Comparison of ENCODE assay signal across 11 cellular contexts in genomic region chr2:172088245-172089004, GRCh38. TPM values are rescaled to one million over a fixed set of nuclear protein-coding genes. Genes with fewer than 3 reads are reported as not detected.
DNase-seq lines count a peak whose midpoint lies in the region; ATAC-seq, FAIRE-seq and TF ChIP-seq lines count a peak whose summit lies in the region.
"Had no signal": no experiment of that assay in that cellular context is flagged by ENCODE, and none has a peak within 500 bp of the region (broad histone marks: within the 10 kb centered on the region; RNA-seq: fewer than 3 reads in every experiment).

No MANE protein-coding gene starts in this region.

- no peak for TF ChIP-seq RAD21 in HepG2 (CRISPR knock-in tag; IDR thresholded peaks at IDR 0.05)

- H3K27me3 Mint-ChIP-seq in activated T-helper 1 cell treated with anti-CD3 and anti-CD28 coated beads, Interleukin-12 subunit alpha, Interleukin-12 subunit beta, Interleukin-2, Interleukin-4 antibody, amounts not matched to agents 30 ng/mL and 10 ng/mL and 1 ng/mL, durations not matched to agents 14 hours and 24 hours and 36 hours (ENCODE audit: insufficient read depth): peaks cover 91% of the 10 kb centered on the region
- H3K27me3 Mint-ChIP-seq in type B pancreatic cell: peaks cover 99% of the 10 kb centered on the region

- intact Hi-C loops in HepG2 (cut with micrococcal nuclease; ENCODE audit: unreplicated experiment) (loop anchor here (5.0 kb wide), 1 partner anchor 36 kb away; no protein-coding TSS in a partner anchor), right lobe of liver (cut with DNase I) (no loop called here), kidney (cut with DNase I) (no loop called here)
- intact Hi-C loops in activated T-helper 1 cell treated with anti-CD3 and anti-CD28 coated beads, Interleukin-12 subunit alpha, Interleukin-12 subunit beta, Interleukin-2, Interleukin-4 antibody, amounts not matched to agents 30 ng/mL and 10 ng/mL and 1 ng/mL, durations not matched to agents 14 hours and 24 hours and 36 hours (cut with micrococcal nuclease): loop anchor here (5.0 kb wide), 1 partner anchor 381 kb away; no protein-coding TSS in a partner anchor

- H3K36me3 Mint-ChIP-seq in activated T-helper 1 cell treated with anti-CD3 and anti-CD28 coated beads, Interleukin-12 subunit alpha, Interleukin-12 subunit beta, Interleukin-2, Interleukin-4 antibody, amounts not matched to agents 30 ng/mL and 10 ng/mL and 1 ng/mL, durations not matched to agents 14 hours and 24 hours and 36 hours (ENCODE audit: low read depth): peaks cover 1% of the 10 kb centered on the region
- peaks cover 3% of the 10 kb centered on the region for H3K36me3 Mint-ChIP-seq in type B pancreatic cell

- POLR2A ChIA-PET in HepG2 (lab: Yijun Ruan, JAX): interaction anchor here (0.9 to 1.4 kb wide), 2 partner anchors 11 to 15 kb away, joined by 4 read pairs; partner anchors contain the start of gene DLX2

- no peaks in the 10 kb centered on the region for H3K79me2 ChIP-seq in HepG2 (ENCODE audit: insufficient read depth, low read length)

- H3K4me2 ChIP-seq in HepG2 (ENCODE audit: low read depth, low read length): peak overlapping the region; percentile 21; the same call in 1 of the 2 replicates

- WGBS in HepG2 (ENCODE audit: low lambda C conversion rate): 44% methylated on average over 37 of the region's 37 CpGs
- 5% methylated on average over 34 of the region's 37 CpGs for WGBS in right lobe of liver (ENCODE audit: insufficient coverage, low coverage, low lambda C conversion rate, missing lambda C conversion rate)

- H3K9me3 Mint-ChIP-seq in activated T-helper 1 cell treated with anti-CD3 and anti-CD28 coated beads, Interleukin-12 subunit alpha, Interleukin-12 subunit beta, Interleukin-2, Interleukin-4 antibody, amounts not matched to agents 30 ng/mL and 10 ng/mL and 1 ng/mL, durations not matched to agents 14 hours and 24 hours and 36 hours: no peaks in the 10 kb centered on the region
- H3K9me3 Mint-ChIP-seq in type B pancreatic cell: no peaks in the 10 kb centered on the region

- CTCF ChIA-PET in HepG2 (lab: Yijun Ruan, JAX; ENCODE audit: low intra/inter-chr PET ratio, low total read pairs): no interaction called here

- no peak for ATAC-seq in HepG2
- no peak for ATAC-seq in right lobe of liver
- ATAC-seq in HG03520 (IDR thresholded peaks at IDR 0.05; ENCODE audit: unreplicated experiment): no peak

- H3K4me3 Mint-ChIP-seq in activated T-helper 1 cell treated with anti-CD3 and anti-CD28 coated beads, Interleukin-12 subunit alpha, Interleukin-12 subunit beta, Interleukin-2, Interleukin-4 antibody, amounts not matched to agents 30 ng/mL and 10 ng/mL and 1 ng/mL, durations not matched to agents 14 hours and 24 hours and 36 hours: no peak overlapping the region
- peak overlapping the region; percentile 92 for H3K4me3 Mint-ChIP-seq in type B pancreatic cell

- H3K4me1 ChIP-seq in HepG2 (ENCODE audit: insufficient read depth, low read length) (peaks cover 57% of the 10 kb centered on the region), right lobe of liver (peaks cover 0 to 27% (median 5%) of the 10 kb centered on the region in 4 donors), kidney (ENCODE audit: control insufficient read depth in 1 of 2, insufficient read depth in 1 of 2, low read depth in 1 of 2, low read length in 2 of 2) (peaks cover 0 to 18% of the 10 kb centered on the region in 2 donors)

- no peak overlapping the region for H2AFZ ChIP-seq in HepG2 (ENCODE audit: low read length)

- peaks cover 49% of the 10 kb centered on the region for H3K4me1 Mint-ChIP-seq in activated T-helper 1 cell treated with anti-CD3 and anti-CD28 coated beads, Interleukin-12 subunit alpha, Interleukin-12 subunit beta, Interleukin-2, Interleukin-4 antibody, amounts not matched to agents 30 ng/mL and 10 ng/mL and 1 ng/mL, durations not matched to agents 14 hours and 24 hours and 36 hours (ENCODE audit: low read depth)
- peaks cover 24% of the 10 kb centered on the region for H3K4me1 Mint-ChIP-seq in type B pancreatic cell (ENCODE audit: unreplicated experiment)

- H3K27ac Mint-ChIP-seq in activated T-helper 1 cell treated with anti-CD3 and anti-CD28 coated beads, Interleukin-12 subunit alpha, Interleukin-12 subunit beta, Interleukin-2, Interleukin-4 antibody, amounts not matched to agents 30 ng/mL and 10 ng/mL and 1 ng/mL, durations not matched to agents 14 hours and 24 hours and 36 hours: peak overlapping the region; percentile 92
- peak overlapping the region; percentile 43 for H3K27ac Mint-ChIP-seq in type B pancreatic cell

- no peak for TF ChIP-seq POLR2A in HepG2 (IDR thresholded peaks at IDR 0.05; ENCODE audit: insufficient read depth in 1 of 2, low read depth in 2 of 2, low read length in 2 of 2)
- TF ChIP-seq POLR2A in right lobe of liver (IDR thresholded peaks at IDR 0.05): no peak

- H3K4me3 ChIP-seq in HepG2 (replicated peaks in 1 of 3; ENCODE audit: insufficient read depth in 1 of 3, low read depth in 2 of 3, low read length in 3 of 3) (no peak overlapping the region), right lobe of liver (no peak overlapping the region), kidney (ENCODE audit: low read length in 2 of 2) (no peak overlapping the region)

- peaks cover 5% of the 10 kb centered on the region; the same call in 1 of the 2 replicates for H4K20me1 ChIP-seq in HepG2 (ENCODE audit: insufficient read depth, low read length)

- H3K9ac ChIP-seq in HepG2 (ENCODE audit: insufficient read depth, low read depth, low read length) (no peak overlapping the region), kidney (ENCODE audit: low read length in 2 of 2) (no peak overlapping the region)

- TF ChIP-seq EP300 in HepG2 (IDR thresholded peaks at IDR 0.05; ENCODE audit: low read depth in 2 of 2, low read length in 2 of 2) (no peak), HepG2 (CRISPR knock-in tag; IDR thresholded peaks at IDR 0.05; ENCODE audit: borderline replicate concordance) (no peak)

- H3K9me3 ChIP-seq in HepG2 (ENCODE audit: low read length): no peaks in the 10 kb centered on the region
- H3K9me3 ChIP-seq in right lobe of liver: no peaks in the 10 kb centered on the region
- H3K9me3 ChIP-seq in kidney (ENCODE audit: control insufficient read depth in 1 of 2, low read length in 2 of 2): peaks cover 0 to 9% of the 10 kb centered on the region in 2 donors

- H3K36me3 ChIP-seq in HepG2 (replicated peaks in 1 of 2; ENCODE audit: control insufficient read depth in 1 of 2, insufficient read depth in 2 of 2, low read length in 2 of 2) (no peaks in the 10 kb centered on the region), right lobe of liver (no peaks in the 10 kb centered on the region), kidney (ENCODE audit: control insufficient read depth in 1 of 2, insufficient read depth in 2 of 2, low read length in 2 of 2) (no peaks in the 10 kb centered on the region)

- no peak for TF ChIP-seq CTCF in HepG2 (CRISPR knock-in tag; IDR thresholded peaks at IDR 0.05)
- TF ChIP-seq CTCF in right lobe of liver (IDR thresholded peaks at IDR 0.05): no peak
- TF ChIP-seq CTCF in kidney (IDR thresholded peaks at IDR 0.05; ENCODE audit: borderline replicate concordance, extremely low read depth, insufficient read depth): no peak
- no peak for TF ChIP-seq CTCF in type B pancreatic cell (conservative IDR thresholded peaks at IDR 0.05)

- peaks cover 17 to 94% of the 10 kb centered on the region in 2 experiments; a peak in 4 of 5 replicates for H3K27me3 ChIP-seq in HepG2 (ENCODE audit: control insufficient read depth in 1 of 2, insufficient read depth in 2 of 2, low read length in 2 of 2)
- H3K27me3 ChIP-seq in right lobe of liver: peaks cover 57 to 94% of the 10 kb centered on the region in 2 donors

- no peak overlapping the region for H3K27ac ChIP-seq in HepG2 (ENCODE audit: extremely low read length, insufficient read depth, low read length)
- H3K27ac ChIP-seq in right lobe of liver: no peak overlapping the region
- H3K27ac ChIP-seq in kidney (ENCODE audit: low read depth in 2 of 2, low read length in 2 of 2): no peak overlapping the region

- in situ Hi-C loops in HepG2 (cut with HindIII; ENCODE audit: extremely low pct_ligation_motif_present, low pct_unique_long_range_greater_than_20kb): no loop called here

- FAIRE-seq in HepG2 (lab: Jason Lieb, UNC) (no peak), kidney (lab: Jason Lieb, UNC) (no peak)

- DNase-seq in HepG2 (ENCODE audit: low spot score) (no peak), right lobe of liver (no peak), kidney (peak; percentile 72), type B pancreatic cell (ENCODE audit: extremely low spot score, unreplicated experiment) (no peak), NCI-H524 treated with DMSO at 0.1 percent for 48 hours (lab: John Stamatoyannopoulos, UW) (no peak), HPDE6-E6E7 (ENCODE audit: extremely low spot score) (no peak)
- DNase-seq in activated T-helper 1 cell treated with anti-CD3 and anti-CD28 coated beads, Interleukin-12 subunit alpha, Interleukin-12 subunit beta, Interleukin-2, Interleukin-4 antibody, amounts not matched to agents 30 ng/mL and 10 ng/mL and 1 ng/mL, durations not matched to agents 14 hours and 24 hours and 36 hours (ENCODE audit: low spot score): no peak
- DNase-seq: activated CD4-positive, CD25-positive, alpha-beta regulatory T cell; NCI-H2171 treated with DMSO at 0.1 percent for 48 hours had no signal

- BruUV-seq in HepG2 (replicated peaks; lab: Mats Ljungman, UMichigan): no TSS peak

RNA-seq across cellular contexts. Expression of gene DLX1, which starts 3.1 kb away (rescaled TPM):
- 0.18 TPM in 1 of 2 replicates, not detected in the other for total RNA-seq in HepG2 (2016; rRNA removed; fragmentation: Illumina TruSeq; extraction: Trizol)
- total RNA-seq in HepG2 (2016; cell fraction: cytosol; rRNA removed; fragmentation: Illumina TruSeq; extraction: Trizol; ENCODE audit: low read depth): not detected in 2 replicates
- total RNA-seq in HepG2 (2016; cell fraction: insoluble cytoplasmic fraction; rRNA removed; fragmentation: Illumina TruSeq; extraction: Trizol): 0.13 and 0.52 TPM in 2 replicates
- 0.09 TPM in 1 of 2 replicates, not detected in the other for total RNA-seq in HepG2 (2016; cell fraction: membrane; rRNA removed; fragmentation: Illumina TruSeq; extraction: Trizol)
- total RNA-seq in HepG2 (2016; cell fraction: nucleus; rRNA removed; fragmentation: Illumina TruSeq; extraction: Trizol): 0.25 and 0.37 TPM in 2 replicates
- polyA plus RNA-seq in HepG2 (2011; rRNA removed): 0.69 and 0.86 TPM in 2 replicates
- polyA plus RNA-seq in HepG2 (2011; cell fraction: cytosol; rRNA removed): 0.40 and 0.47 TPM in 2 replicates
- polyA plus RNA-seq in HepG2 (2011; cell fraction: nucleus; rRNA removed): 3.0 and 3.7 TPM in 2 replicates
- 0.32 and 0.51 TPM in 2 replicates for polyA plus RNA-seq in HepG2 (2012)
- polyA plus RNA-seq in HepG2 (2016; cell fraction: cytosol; fragmentation: Illumina TruSeq; extraction: Trizol; ENCODE audit: low read depth): 0.19 TPM in 1 of 2 replicates, not detected in the other
- polyA plus RNA-seq in HepG2 (2016; cell fraction: insoluble cytoplasmic fraction; fragmentation: Illumina TruSeq; extraction: Trizol; ENCODE audit: low read depth): 0.27 and 0.41 TPM in 2 replicates
- polyA plus RNA-seq in HepG2 (2016; cell fraction: membrane; fragmentation: Illumina TruSeq; extraction: Trizol; ENCODE audit: low read depth): 0.09 and 0.16 TPM in 2 replicates
- polyA plus RNA-seq in HepG2 (2016; cell fraction: nucleus; fragmentation: Illumina TruSeq; extraction: Trizol; ENCODE audit: insufficient read depth, low read depth): 0.94 TPM in 1 of 2 replicates, not detected in the other
- polyA minus RNA-seq in HepG2 (2011; rRNA and poly(A)+ RNA removed; ENCODE audit: low replicate concordance): 0.89 and 1.8 TPM in 2 replicates
- 0.40 and 1.1 TPM in 2 replicates for polyA minus RNA-seq in HepG2 (2011; cell fraction: cytosol; rRNA and poly(A)+ RNA removed)
- polyA minus RNA-seq in HepG2 (2011; cell fraction: nucleus; rRNA and poly(A)+ RNA removed): 1.8 and 2.2 TPM in 2 replicates
- total RNA-seq in right lobe of liver: not detected
- total RNA-seq in activated T-helper 1 cell treated with anti-CD3 and anti-CD28 coated beads, Interleukin-12 subunit alpha, Interleukin-12 subunit beta, Interleukin-2, Interleukin-4 antibody, amounts not matched to agents 30 ng/mL and 10 ng/mL and 1 ng/mL, durations not matched to agents 14 hours and 24 hours and 36 hours: not detected in 2 replicates
- total RNA-seq in kidney: not detected
- polyA plus RNA-seq in kidney (ENCODE audit: insufficient read depth, low read depth, low replicate concordance): not detected
- 0.59 and 10.0 TPM in 2 replicates for total RNA-seq in type B pancreatic cell (ENCODE audit: low replicate concordance)

RNA-seq across cellular contexts. Expression of gene DLX2, which starts 14.3 kb away (rescaled TPM):
- 0.15 TPM in 1 of 2 replicates, not detected in the other for total RNA-seq in HepG2 (2016; rRNA removed; fragmentation: Illumina TruSeq; extraction: Trizol)
- 0.09 TPM in 1 of 2 replicates, not detected in the other for total RNA-seq in HepG2 (2016; cell fraction: cytosol; rRNA removed; fragmentation: Illumina TruSeq; extraction: Trizol; ENCODE audit: low read depth)
- total RNA-seq in HepG2 (2016; cell fraction: insoluble cytoplasmic fraction; rRNA removed; fragmentation: Illumina TruSeq; extraction: Trizol): 0.09 TPM in 1 of 2 replicates, not detected in the other
- total RNA-seq in HepG2 (2016; cell fraction: membrane; rRNA removed; fragmentation: Illumina TruSeq; extraction: Trizol): 0.06 and 0.17 TPM in 2 replicates
- total RNA-seq in HepG2 (2016; cell fraction: nucleus; rRNA removed; fragmentation: Illumina TruSeq; extraction: Trizol): not detected in 2 replicates
- 0.07 TPM in 2 replicates for polyA plus RNA-seq in HepG2 (2011; rRNA removed)
- 0.04 and 0.05 TPM in 2 replicates for polyA plus RNA-seq in HepG2 (2011; cell fraction: cytosol; rRNA removed)
- 0.29 and 0.59 TPM in 2 replicates for polyA plus RNA-seq in HepG2 (2011; cell fraction: nucleus; rRNA removed)
- 0.17 and 0.25 TPM in 2 replicates for polyA plus RNA-seq in HepG2 (2012)
- 0.07 and 0.12 TPM in 2 replicates for polyA plus RNA-seq in HepG2 (2016; cell fraction: cytosol; fragmentation: Illumina TruSeq; extraction: Trizol; ENCODE audit: low read depth)
- polyA plus RNA-seq in HepG2 (2016; cell fraction: insoluble cytoplasmic fraction; fragmentation: Illumina TruSeq; extraction: Trizol; ENCODE audit: low read depth): 0.25 and 0.37 TPM in 2 replicates
- 0.21 and 0.24 TPM in 2 replicates for polyA plus RNA-seq in HepG2 (2016; cell fraction: membrane; fragmentation: Illumina TruSeq; extraction: Trizol; ENCODE audit: low read depth)
- polyA plus RNA-seq in HepG2 (2016; cell fraction: nucleus; fragmentation: Illumina TruSeq; extraction: Trizol; ENCODE audit: insufficient read depth, low read depth): 0.36 and 0.59 TPM in 2 replicates
- 0.07 and 0.10 TPM in 2 replicates for polyA minus RNA-seq in HepG2 (2011; rRNA and poly(A)+ RNA removed; ENCODE audit: low replicate concordance)
- 0.20 and 0.44 TPM in 2 replicates for polyA minus RNA-seq in HepG2 (2011; cell fraction: cytosol; rRNA and poly(A)+ RNA removed)
- polyA minus RNA-seq in HepG2 (2011; cell fraction: nucleus; rRNA and poly(A)+ RNA removed): not detected in 2 replicates
- total RNA-seq in right lobe of liver: not detected
- total RNA-seq in activated T-helper 1 cell treated with anti-CD3 and anti-CD28 coated beads, Interleukin-12 subunit alpha, Interleukin-12 subunit beta, Interleukin-2, Interleukin-4 antibody, amounts not matched to agents 30 ng/mL and 10 ng/mL and 1 ng/mL, durations not matched to agents 14 hours and 24 hours and 36 hours: 0.20 TPM in 1 of 2 replicates, not detected in the other
- total RNA-seq in kidney: not detected
- polyA plus RNA-seq in kidney (ENCODE audit: insufficient read depth, low read depth, low replicate concordance): not detected
- total RNA-seq in type B pancreatic cell (ENCODE audit: low replicate concordance): 4.3 and 6.9 TPM in 2 replicates
- polyA plus RNA-seq: esophagus had no signal

Comparison
In these comparisons a context has a peak if more than half of its experiments do, and no peak if none do; other contexts are left out.
1. intact Hi-C loops: an anchor here in HepG2 (5.0 kb wide) and activated T-helper 1 cell treated with anti-CD3 and anti-CD28 coated beads, Interleukin-12 subunit alpha, Interleukin-12 subunit beta, Interleukin-2, Interleukin-4 antibody, amounts not matched to agents 30 ng/mL and 10 ng/mL and 1 ng/mL, durations not matched to agents 14 hours and 24 hours and 36 hours (5.0 kb wide); none called in right lobe of liver and kidney.